8 cellular contexts compared by ENCODE assay signal in the genomic region with DNA sequence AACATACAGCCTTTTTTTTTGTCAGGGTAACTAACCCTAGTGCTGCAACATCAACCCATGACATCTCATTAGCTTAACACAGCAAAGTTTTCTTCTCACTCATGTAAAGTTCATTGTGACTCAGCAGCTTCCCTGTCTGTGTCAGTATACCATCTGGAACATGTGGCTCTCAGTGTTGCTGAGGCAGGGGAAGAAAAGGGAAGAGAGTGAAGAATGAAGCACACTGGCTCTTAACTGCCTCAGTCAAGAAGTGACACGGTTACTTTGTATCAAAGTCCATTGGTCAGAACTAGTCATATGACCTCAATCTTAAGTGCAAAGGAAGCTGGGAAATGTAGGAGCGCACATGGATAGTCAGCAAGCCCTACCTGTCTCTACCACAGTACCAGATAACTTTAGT.
A peak's percentile ranks its signal among the peaks of the same experiment; 100 is the strongest.
DNase-seq lines count a peak whose midpoint lies in the region; TF ChIP-seq lines count a peak whose summit lies in the region.

No MANE protein-coding gene starts in this region.

- H3K9me3 Mint-ChIP-seq in CD8-positive, alpha-beta memory T cell = no peaks in the 10 kb centered on the region

- POLR2A ChIA-PET in CD8-positive, alpha-beta memory T cell (lab: Charles Lee) = no interaction called here

- H3F3A ChIP-seq in GM23248 (ENCODE audit: insufficient read depth) = peaks cover 37% of the 10 kb centered on the region

- H3K27ac ChIP-seq in GM23248 = peak overlapping the region; percentile 62
- no peak overlapping the region for H3K27ac ChIP-seq in CD8-positive, alpha-beta memory T cell (ENCODE audit: low read depth, low read length)

- no peak overlapping the region for H2AFZ ChIP-seq in GM23248

- H3K4me2 ChIP-seq in GM23248 (ENCODE audit: unreplicated experiment) = no peak overlapping the region

- H3K27me3 Mint-ChIP-seq in CD8-positive, alpha-beta memory T cell = peaks cover under 1 to 7% of the 10 kb centered on the region in 2 donors

- TF ChIP-seq CTCF in epithelial cell of proximal tubule (conservative IDR thresholded peaks at IDR 0.05; ENCODE audit: low read depth, low read length) (no peak), retinal pigment epithelial cell (conservative IDR thresholded peaks at IDR 0.05; ENCODE audit: low read depth, low read length) (no peak)

- H3K36me3 Mint-ChIP-seq in CD8-positive, alpha-beta memory T cell = no peaks in the 10 kb centered on the region

- in situ Hi-C loops in GM23248 (cut with MboI) = no loop called here

- H3K4me1 ChIP-seq in GM23248 (ENCODE audit: insufficient read depth) = peaks cover 46% of the 10 kb centered on the region
- H3K4me1 ChIP-seq in CD8-positive, alpha-beta memory T cell (ENCODE audit: insufficient read depth, low read length) = no peaks in the 10 kb centered on the region

- no peak overlapping the region for H3K4me3 Mint-ChIP-seq in CD8-positive, alpha-beta memory T cell

- 70 to 77% methylated on average over 2 of the region's 2 CpGs for WGBS in GM23248 (ENCODE audit: low coverage in 1 of 2, low lambda C conversion rate in 2 of 2, missing lambda C conversion rate in 2 of 2), 2 experiments

- H3K4me1 Mint-ChIP-seq in CD8-positive, alpha-beta memory T cell = no peaks in the 10 kb centered on the region

- H3K9ac ChIP-seq in GM23248 = 0 out of 2 replicates have a peak overlapping the region, but pooled peaks have one; percentile 12

- H3K9me3 ChIP-seq in GM23248 (ENCODE audit: low read depth) = no peaks in the 10 kb centered on the region
- no peaks in the 10 kb centered on the region for H3K9me3 ChIP-seq in CD8-positive, alpha-beta memory T cell (ENCODE audit: low read length)

- no peaks in the 10 kb centered on the region for H3K79me2 ChIP-seq in GM23248 (ENCODE audit: insufficient read depth)

- H3K4me3 ChIP-seq in GM23248 (no peak overlapping the region), epithelial cell of proximal tubule (ENCODE audit: low read depth, low read length) (no peak overlapping the region), retinal pigment epithelial cell (ENCODE audit: low read length) (no peak overlapping the region)
- no peak overlapping the region for H3K4me3 ChIP-seq in CD8-positive, alpha-beta memory T cell (ENCODE audit: low read length)

- no peaks in the 10 kb centered on the region for H3K9me2 ChIP-seq in GM23248 (ENCODE audit: insufficient read depth)

- H3K27ac Mint-ChIP-seq in CD8-positive, alpha-beta memory T cell = no peak overlapping the region

- CTCF ChIA-PET in CD8-positive, alpha-beta memory T cell (lab: Charles Lee) = no interaction called here

- H3K36me3 ChIP-seq in GM23248 (ENCODE audit: low read depth) = no peaks in the 10 kb centered on the region
- H3K36me3 ChIP-seq in CD8-positive, alpha-beta memory T cell (ENCODE audit: insufficient read depth, low read length) = no peaks in the 10 kb centered on the region

- no peaks in the 10 kb centered on the region for H3K27me3 ChIP-seq in GM23248 (replicated peaks; ENCODE audit: insufficient read depth)
- H3K27me3 ChIP-seq in CD8-positive, alpha-beta memory T cell (ENCODE audit: insufficient read depth, low read length, poor library complexity, severe bottlenecking) = no peaks in the 10 kb centered on the region

- DNase-seq in GM03348 (ENCODE audit: low spot score) (peak; percentile 71), GM23248 (peak; percentile 90), MV-4-11 (lab: John Stamatoyannopoulos, UW) (peak; percentile 88), epithelial cell of proximal tubule (ENCODE audit: low read depth) (peak; percentile 25), retinal pigment epithelial cell (ENCODE audit: low read depth) (peak; percentile 30), NCI-H1105 (lab: John Stamatoyannopoulos, UW) (no peak)
- no peak for DNase-seq in CD8-positive, alpha-beta memory T cell
- no peak for DNase-seq in activated T-cell treated with anti-CD3 and anti-CD28 coated beads, Interleukin-2, amount 50 U/mL, for 48 hours

- H4K20me1 ChIP-seq in GM23248 (ENCODE audit: insufficient read depth) = no peaks in the 10 kb centered on the region

Comparison
In these comparisons a context has a peak if more than half of its experiments do, and no peak if none do; other contexts are left out.
1. DNase-seq: peak in GM03348 (single experiment), GM23248 (single experiment), MV-4-11 (single experiment), epithelial cell of proximal tubule (single experiment) and retinal pigment epithelial cell (single experiment); none in CD8-positive, alpha-beta memory T cell (0 of 5), NCI-H1105 (single experiment) and activated T-cell treated with anti-CD3 and anti-CD28 coated beads, Interleukin-2, amount 50 U/mL, for 48 hours (0 of 2).